Comparison of ENCODE assay signal across 20 cellular contexts in genomic region chr14:20387577-20387976, GRCh38. TPM values are rescaled to one million over a fixed set of nuclear protein-coding genes. Genes with fewer than 3 reads are reported as not detected.
DNase-seq lines count a peak whose midpoint lies in the region; ATAC-seq and TF ChIP-seq lines count a peak whose summit lies in the region.
"Had no signal": no experiment of that assay in that cellular context is flagged by ENCODE, and none has a peak within 500 bp of the region (broad histone marks: within the 10 kb centered on the region; RNA-seq: fewer than 3 reads in every experiment).

No MANE protein-coding gene starts in this region.

- no peak overlapping the region for H2BK120ac ChIP-seq in neuronal stem cell (ENCODE audit: low read depth, low read length)

- peaks cover 29 to 87% of the 10 kb centered on the region in 2 donors for H3K36me3 ChIP-seq in neuronal stem cell (replicated peaks in 1 of 2; ENCODE audit: control insufficient read depth in 2 of 2, insufficient read depth in 2 of 2, low read length in 2 of 2)

- no peak for TF ChIP-seq CTCF in CD14-positive monocyte (IDR thresholded peaks at IDR 0.05)

- H2BK15ac ChIP-seq in neuronal stem cell (ENCODE audit: low read length): no peak overlapping the region

- H3K36me3 Mint-ChIP-seq in CD14-positive monocyte: peaks cover 86 to 94% of the 10 kb centered on the region in 2 donors
- peaks cover 72% of the 10 kb centered on the region for H3K36me3 Mint-ChIP-seq in central memory CD8-positive, alpha-beta T cell (ENCODE audit: insufficient read depth)
- peaks cover 30% of the 10 kb centered on the region for H3K36me3 Mint-ChIP-seq in activated CD4-positive, alpha-beta T cell treated with anti-CD3 and anti-CD28 coated beads, Interleukin-2, amount 10 ng/mL, durations not matched to agents 7 days and 5 days (ENCODE audit: low read depth)

- no peak overlapping the region for H3K4me3 ChIP-seq in neuronal stem cell (ENCODE audit: low read length in 2 of 2)
- H3K4me3 ChIP-seq: dorsolateral prefrontal cortex, skin epidermis had no signal

- CTCF ChIA-PET in activated CD4-positive, alpha-beta T cell treated with anti-CD3 and anti-CD28 coated beads, Interleukin-2, amount 10 ng/mL, durations not matched to agents 7 days and 5 days (lab: Charles Lee): interaction anchor here (0.9 to 1.2 kb wide), 2 partner anchors 11 to 34 kb away, joined by 3 read pairs; no protein-coding TSS in a partner anchor

- H3K27ac Mint-ChIP-seq in CD14-positive monocyte: peak overlapping the region; percentile 73 to 90 (median 87)
- H3K27ac Mint-ChIP-seq in central memory CD8-positive, alpha-beta T cell (ENCODE audit: low read depth): peak overlapping the region; percentile 51
- H3K27ac Mint-ChIP-seq in activated CD4-positive, alpha-beta T cell treated with anti-CD3 and anti-CD28 coated beads, Interleukin-2, amount 10 ng/mL, durations not matched to agents 7 days and 5 days: no peak overlapping the region
- H3K27ac Mint-ChIP-seq: activated naive CD8-positive, alpha-beta T cell; brain had no signal

- no peak overlapping the region for H2AK5ac ChIP-seq in neuronal stem cell (ENCODE audit: low read depth, low read length)

- no peak overlapping the region for H4K91ac ChIP-seq in neuronal stem cell (ENCODE audit: low read depth, low read length, poor library complexity)

- no peak overlapping the region for H3K23ac ChIP-seq in neuronal stem cell (ENCODE audit: low read depth, low read length, poor library complexity)

- no peak overlapping the region for H2BK5ac ChIP-seq in neuronal stem cell (ENCODE audit: low read length)

- H4K8ac ChIP-seq in neuronal stem cell (ENCODE audit: low read depth, low read length): no peak overlapping the region

- H3K9me3 ChIP-seq in neuronal stem cell (replicated peaks in 1 of 2; ENCODE audit: control insufficient read depth in 2 of 2, insufficient read depth in 1 of 2, low read depth in 1 of 2, low read length in 2 of 2): no peaks in the 10 kb centered on the region

- no peak overlapping the region for H2BK12ac ChIP-seq in neuronal stem cell (ENCODE audit: low read length)

- H3K79me1 ChIP-seq in neuronal stem cell (ENCODE audit: low read depth, low read length): no peaks in the 10 kb centered on the region

- POLR2A ChIA-PET in activated CD4-positive, alpha-beta T cell treated with anti-CD3 and anti-CD28 coated beads, Interleukin-2, amount 10 ng/mL, durations not matched to agents 7 days and 5 days (lab: Charles Lee): no interaction called here

- no peak overlapping the region for H3K27ac ChIP-seq in neuronal stem cell (replicated peaks; ENCODE audit: low read length)
- H3K27ac ChIP-seq: dorsolateral prefrontal cortex, skin epidermis had no signal

- no peaks in the 10 kb centered on the region for H3K9me3 Mint-ChIP-seq in CD14-positive monocyte
- no peaks in the 10 kb centered on the region for H3K9me3 Mint-ChIP-seq in central memory CD8-positive, alpha-beta T cell
- no peaks in the 10 kb centered on the region for H3K9me3 Mint-ChIP-seq in activated CD4-positive, alpha-beta T cell treated with anti-CD3 and anti-CD28 coated beads, Interleukin-2, amount 10 ng/mL, durations not matched to agents 7 days and 5 days
- H3K9me3 Mint-ChIP-seq: brain; CD4-positive, CD25-positive, alpha-beta regulatory T cell had no signal

- no peaks in the 10 kb centered on the region for H3K27me3 Mint-ChIP-seq in CD14-positive monocyte (ENCODE audit: low read depth in 3 of 3)
- H3K27me3 Mint-ChIP-seq in central memory CD8-positive, alpha-beta T cell: no peaks in the 10 kb centered on the region
- no peaks in the 10 kb centered on the region for H3K27me3 Mint-ChIP-seq in activated CD4-positive, alpha-beta T cell treated with anti-CD3 and anti-CD28 coated beads, Interleukin-2, amount 10 ng/mL, durations not matched to agents 7 days and 5 days
- H3K27me3 Mint-ChIP-seq: activated naive CD8-positive, alpha-beta T cell; brain; CD4-positive, CD25-positive, alpha-beta regulatory T cell had no signal

- H3K14ac ChIP-seq in neuronal stem cell (ENCODE audit: low read length): no peak overlapping the region

- DNase-seq in CD14-positive monocyte (ENCODE audit: low spot score): peak; percentile 50
- peak; percentile 38 to 85 for DNase-seq in NOMO-1 (lab: John Stamatoyannopoulos, UW; ENCODE audit: unreplicated experiment in 2 of 2)
- DNase-seq in central memory CD8-positive, alpha-beta T cell (ENCODE audit: low spot score in 2 of 2): no peak
- DNase-seq in stimulated activated CD4-positive, alpha-beta T cell treated with anti-CD3 and anti-CD28 coated beads, Interleukin-4, amount 100 ng/mL, for 24 hours: no peak
- no peak for DNase-seq in neuronal stem cell (ENCODE audit: low spot score)
- DNase-seq in middle frontal gyrus (ENCODE audit: extremely low spot score, low spot score): no peak
- no peak for DNase-seq in activated CD4-positive, alpha-beta T cell treated with anti-CD3 and anti-CD28 coated beads, Interleukin-2, amount 10 ng/mL, durations not matched to agents 7 days and 5 days
- DNase-seq: activated CD4-positive, alpha-beta T cell treated with anti-CD3 and anti-CD28 coated beads, Interleukin-2, amount 50 U/mL, for 1 hour; activated T-cell treated with anti-CD3 and anti-CD28 coated beads for 4 hours; CD4-positive, CD25-positive, alpha-beta regulatory T cell; dorsolateral prefrontal cortex; kidney glomerular epithelial cell; NCI-H1092; NCI-H2171; stimulated activated naive CD4-positive, alpha-beta T cell; trophoblast cell had no signal

- H3K4me1 Mint-ChIP-seq in CD14-positive monocyte: peaks cover 14% of the 10 kb centered on the region
- peaks cover 13% of the 10 kb centered on the region for H3K4me1 Mint-ChIP-seq in central memory CD8-positive, alpha-beta T cell
- no peaks in the 10 kb centered on the region for H3K4me1 Mint-ChIP-seq in activated CD4-positive, alpha-beta T cell treated with anti-CD3 and anti-CD28 coated beads, Interleukin-2, amount 10 ng/mL, durations not matched to agents 7 days and 5 days
- H3K4me1 Mint-ChIP-seq: brain; CD4-positive, CD25-positive, alpha-beta regulatory T cell had no signal

- H3K18ac ChIP-seq in neuronal stem cell (ENCODE audit: low read length): no peak overlapping the region

- no peak overlapping the region for H3K9ac ChIP-seq in neuronal stem cell (ENCODE audit: low read depth, low read length, poor library complexity)

- H3K4me1 ChIP-seq in neuronal stem cell (ENCODE audit: control insufficient read depth in 2 of 2, insufficient read depth in 1 of 2, low read depth in 1 of 2, low read length in 2 of 2): no peaks in the 10 kb centered on the region

- H2AFZ ChIP-seq in neuronal stem cell (ENCODE audit: low read length): no peak overlapping the region

- ATAC-seq in GM21381 (IDR thresholded peaks at IDR 0.05; ENCODE audit: unreplicated experiment): peak; percentile 52
- ATAC-seq in central memory CD8-positive, alpha-beta T cell (replicated peaks; ENCODE audit: extremely low read depth, poor library complexity, severe bottlenecking): no peak

- H3K4me2 ChIP-seq in neuronal stem cell (ENCODE audit: insufficient read depth, low read length, poor library complexity, severe bottlenecking): no peak overlapping the region

- no CpG with 5 or more reads among the region's 6 CpGs for WGBS in neuronal stem cell (ENCODE audit: extremely low coverage in 2 of 2, insufficient read length in 2 of 2, insufficient replicate concordance in 1 of 2), 2 donors

- H3K27me3 ChIP-seq in neuronal stem cell (ENCODE audit: control insufficient read depth in 3 of 3, insufficient read depth in 3 of 3, low read depth in 1 of 3, low read length in 3 of 3): no peaks in the 10 kb centered on the region
- H3K27me3 ChIP-seq: dorsolateral prefrontal cortex had no signal

- no peak overlapping the region for H3K4ac ChIP-seq in neuronal stem cell (ENCODE audit: low read length)

- peak overlapping the region in 1 of 2 donors; percentile 6 for H3K4me3 Mint-ChIP-seq in CD14-positive monocyte
- H3K4me3 Mint-ChIP-seq in central memory CD8-positive, alpha-beta T cell: no peak overlapping the region
- H3K4me3 Mint-ChIP-seq in activated CD4-positive, alpha-beta T cell treated with anti-CD3 and anti-CD28 coated beads, Interleukin-2, amount 10 ng/mL, durations not matched to agents 7 days and 5 days: no peak overlapping the region
- H3K4me3 Mint-ChIP-seq: activated naive CD8-positive, alpha-beta T cell; brain; CD4-positive, CD25-positive, alpha-beta regulatory T cell had no signal

- intact Hi-C loops in CD14-positive monocyte (cut with micrococcal nuclease): no loop called here

RNA-seq across cellular contexts. Expression of gene TEP1, which starts 25.7 kb away (rescaled TPM):
- polyA plus RNA-seq in CD14-positive monocyte: 1 to 10 TPM; 2.3 to 7.1 TPM
- 4.0 TPM for polyA plus RNA-seq in neuronal stem cell (2013, experiment 1 of 2)
- polyA plus RNA-seq in neuronal stem cell (2013, experiment 2 of 2): 4.6 TPM
- total RNA-seq in activated CD4-positive, alpha-beta T cell treated with anti-CD3 and anti-CD28 coated beads, Interleukin-2, amount 10 ng/mL, durations not matched to agents 7 days and 5 days: 10 to 100 TPM; 38.1 to 42.9 TPM

RNA-seq across cellular contexts. Expression of gene PARP2, which starts 44.1 kb away (rescaled TPM):
- 1 to 10 TPM; 1.8 to 3.9 TPM for polyA plus RNA-seq in CD14-positive monocyte
- 38.8 TPM for polyA plus RNA-seq in neuronal stem cell (2013, experiment 1 of 2)
- 38.2 TPM for polyA plus RNA-seq in neuronal stem cell (2013, experiment 2 of 2)
- total RNA-seq in activated CD4-positive, alpha-beta T cell treated with anti-CD3 and anti-CD28 coated beads, Interleukin-2, amount 10 ng/mL, durations not matched to agents 7 days and 5 days: 10 to 100 TPM; 28.6 to 32.5 TPM

RNA-seq across cellular contexts. Expression of gene KLHL33, which starts 48.4 kb away (rescaled TPM):
- polyA plus RNA-seq in CD14-positive monocyte: not detected
- 0.06 TPM for polyA plus RNA-seq in neuronal stem cell (2013, experiment 1 of 2)
- polyA plus RNA-seq in neuronal stem cell (2013, experiment 2 of 2): 0.11 TPM
- total RNA-seq in activated CD4-positive, alpha-beta T cell treated with anti-CD3 and anti-CD28 coated beads, Interleukin-2, amount 10 ng/mL, durations not matched to agents 7 days and 5 days: under 1 TPM; 0.15 to 0.17 TPM
- polyA plus RNA-seq: CD4-positive, CD25-positive, alpha-beta regulatory T cell had no signal

RNA-seq across cellular contexts. Expression of gene CCNB1IP1, which starts 54.5 kb away (rescaled TPM):
- polyA plus RNA-seq in CD14-positive monocyte: 1 to 10 TPM; 3.5 to 5.4 TPM
- 197 TPM for polyA plus RNA-seq in neuronal stem cell (2013, experiment 1 of 2)
- 196 TPM for polyA plus RNA-seq in neuronal stem cell (2013, experiment 2 of 2)
- total RNA-seq in activated CD4-positive, alpha-beta T cell treated with anti-CD3 and anti-CD28 coated beads, Interleukin-2, amount 10 ng/mL, durations not matched to agents 7 days and 5 days: 10 to 100 TPM; 30.8 to 32.1 TPM

Comparison
In these comparisons a context has a peak if more than half of its experiments do, and no peak if none do; other contexts are left out.
1. DNase-seq: peak in CD14-positive monocyte (single experiment) and NOMO-1 (2 of 2); none in central memory CD8-positive, alpha-beta T cell (0 of 2), stimulated activated CD4-positive, alpha-beta T cell treated with anti-CD3 and anti-CD28 coated beads, Interleukin-4, amount 100 ng/mL, for 24 hours (single experiment), neuronal stem cell (single experiment), middle frontal gyrus (single experiment) and activated CD4-positive, alpha-beta T cell treated with anti-CD3 and anti-CD28 coated beads, Interleukin-2, amount 10 ng/mL, durations not matched to agents 7 days and 5 days (single experiment).